In the genomic region with DNA sequence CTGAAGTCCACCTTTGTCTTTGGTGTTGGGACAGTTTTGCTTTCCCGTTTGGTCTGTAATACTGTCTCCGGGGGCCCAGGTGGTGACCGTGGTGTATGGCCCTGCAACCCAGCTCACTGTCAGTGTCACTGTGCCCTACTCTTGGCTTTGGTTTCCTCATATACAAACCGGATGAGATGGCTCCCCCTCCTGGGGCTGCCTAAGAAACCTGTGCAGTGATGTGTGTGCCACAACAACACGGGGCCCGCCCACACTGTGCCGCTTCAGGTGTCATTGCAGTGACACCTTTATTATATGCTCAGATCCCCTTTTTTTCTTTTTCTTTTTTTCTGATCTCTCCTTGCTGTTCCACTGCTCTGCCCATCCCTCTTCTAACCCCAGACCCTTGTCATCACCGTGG, we compare ENCODE assay signal across 8 cellular contexts.
DNase-seq lines count a peak whose midpoint lies in the region; ATAC-seq and TF ChIP-seq lines count a peak whose summit lies in the region.

No MANE protein-coding gene starts in this region.

- TF ChIP-seq CTCF in vagina (IDR thresholded peaks at IDR 0.05), result no peak
- no peak for TF ChIP-seq CTCF in progenitor cell of endocrine pancreas (IDR thresholded peaks at IDR 0.05; ENCODE audit: unreplicated experiment)

- no peaks in the 10 kb centered on the region for H3K9me3 Mint-ChIP-seq in progenitor cell of endocrine pancreas (ENCODE audit: low read depth)

- intact Hi-C loops in vagina (cut with DNase I), result no loop called here

- no peak overlapping the region for H3K27ac Mint-ChIP-seq in progenitor cell of endocrine pancreas

- H3K9me3 ChIP-seq in BLaER1 (peaks cover 5% of the 10 kb centered on the region), vagina (no peaks in the 10 kb centered on the region)

- H3K4me3 Mint-ChIP-seq in progenitor cell of endocrine pancreas (ENCODE audit: low read depth), result no peak overlapping the region

- peak; percentile 19 for DNase-seq in activated T-helper 9 cell treated with anti-CD3 and anti-CD28 coated beads, Interleukin-2, amount 50 U/mL, for 16 hours (ENCODE audit: low read depth)
- DNase-seq in NCI-H2196 treated with DMSO at 0.1 percent for 48 hours (lab: John Stamatoyannopoulos, UW; ENCODE audit: unreplicated experiment) (no peak), vagina (ENCODE audit: extremely low spot score in 2 of 2) (no peak), progenitor cell of endocrine pancreas (ENCODE audit: low spot score, unreplicated experiment) (no peak), mesenteric fat pad (ENCODE audit: low spot score) (no peak)

- H3K27me3 ChIP-seq in BLaER1 (no peaks in the 10 kb centered on the region), vagina (no peaks in the 10 kb centered on the region)

- peak overlapping the region; percentile 39 for H3K4me2 ChIP-seq in BLaER1

- no peak for TF ChIP-seq POLR2A in vagina (IDR thresholded peaks at IDR 0.05)

- no peaks in the 10 kb centered on the region for H3K27me3 Mint-ChIP-seq in progenitor cell of endocrine pancreas

- H4K20me1 ChIP-seq in BLaER1, result no peaks in the 10 kb centered on the region

- no peaks in the 10 kb centered on the region for H3K4me1 Mint-ChIP-seq in progenitor cell of endocrine pancreas (ENCODE audit: low read depth)

- H3K4me1 ChIP-seq in BLaER1 (peaks cover 34% of the 10 kb centered on the region), vagina (no peaks in the 10 kb centered on the region)

- H3K4me3 ChIP-seq in BLaER1 (no peak overlapping the region), vagina (no peak overlapping the region)

- no peak overlapping the region for H3K9ac ChIP-seq in BLaER1

- H3K36me3 ChIP-seq in BLaER1 (no peaks in the 10 kb centered on the region), vagina (peaks cover 0 to 16% of the 10 kb centered on the region in 2 donors)

- H3K36me3 Mint-ChIP-seq in progenitor cell of endocrine pancreas (ENCODE audit: insufficient read depth), result peaks cover 19% of the 10 kb centered on the region

- H3K27ac ChIP-seq in BLaER1 (no peak overlapping the region), vagina (no peak overlapping the region)

- ATAC-seq in GM19351 (IDR thresholded peaks at IDR 0.05; ENCODE audit: unreplicated experiment) (peak; percentile 100), HG03342 (IDR thresholded peaks at IDR 0.05; ENCODE audit: unreplicated experiment) (peak; percentile 98)
